ENCODE assay signal across 13 cellular contexts in the genomic region with DNA sequence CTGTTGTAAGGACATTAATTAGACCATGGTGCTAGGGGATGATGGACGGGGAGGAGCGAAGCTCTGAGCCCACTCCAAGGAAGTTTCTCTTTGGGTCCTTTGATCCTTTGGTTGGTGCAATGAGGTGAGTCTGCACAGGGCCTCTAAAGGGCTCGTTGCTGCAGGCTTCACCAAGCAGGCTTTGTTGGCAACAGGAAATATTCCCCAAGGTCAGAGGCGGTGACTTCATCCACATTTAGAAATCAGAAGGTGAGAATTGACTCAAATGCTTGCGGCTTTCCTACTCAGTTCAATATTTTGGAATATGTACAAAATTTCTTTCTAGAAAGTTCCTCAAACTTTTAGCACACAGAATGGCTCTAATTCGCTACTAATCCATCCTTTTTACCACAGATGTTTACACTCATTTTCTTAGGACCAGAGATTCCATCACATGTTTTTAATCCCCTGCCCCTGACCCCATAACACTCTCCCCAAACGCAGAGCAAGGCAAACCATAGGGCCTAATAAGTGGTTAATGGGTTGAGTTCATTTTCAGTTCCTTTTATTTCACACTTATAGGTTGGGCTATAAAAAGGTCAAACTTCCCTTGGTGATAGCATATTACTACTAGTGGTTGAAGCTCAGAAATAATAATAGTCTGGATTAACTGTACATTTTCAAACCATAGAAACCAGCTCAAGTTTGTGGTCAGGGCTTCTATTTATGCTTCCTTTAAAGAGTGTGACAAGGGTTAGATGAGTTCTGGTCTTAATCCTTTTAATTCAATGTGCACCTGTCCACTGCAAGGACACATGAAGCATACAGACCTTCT. TPM values are rescaled to one million over a fixed set of nuclear protein-coding genes. Genes with fewer than 3 reads are reported as not detected.
DNase-seq lines count a peak whose midpoint lies in the region; ATAC-seq, FAIRE-seq and TF ChIP-seq lines count a peak whose summit lies in the region.
"Had no signal": no experiment of that assay in that cellular context is flagged by ENCODE, and none has a peak within 500 bp of the region (broad histone marks: within the 10 kb centered on the region; RNA-seq: fewer than 3 reads in every experiment).

No MANE protein-coding gene starts in this region.

- ATAC-seq in GM19455 (IDR thresholded peaks at IDR 0.05; ENCODE audit: unreplicated experiment) (peak; percentile 84), HG02943 (IDR thresholded peaks at IDR 0.05; ENCODE audit: low read depth, unreplicated experiment) (peak; percentile 77)

- no peaks in the 10 kb centered on the region for H3K9me2 ChIP-seq in Karpas-422 (replicated peaks; ENCODE audit: insufficient read depth, low read length)

- H4K20me1 ChIP-seq in Karpas-422 (ENCODE audit: insufficient read depth, low read depth, low read length), result no peaks in the 10 kb centered on the region

- H3K4me3 ChIP-seq in GM12864 (ENCODE audit: low read depth, low read length) (no peak overlapping the region), Karpas-422 (ENCODE audit: low read length) (peak overlapping the region; percentile 8; the same call in 1 of the 2 replicates), WERI-Rb-1 (ENCODE audit: low read depth, low read length) (no peak overlapping the region)

- FAIRE-seq in D721Med (lab: Jason Lieb, UNC), result no peak

- H2AFZ ChIP-seq in Karpas-422 (ENCODE audit: low read length), result no peak overlapping the region

- POLR2A ChIA-PET in HEK293T (lab: Yijun Ruan, JAX), result no interaction called here

- peaks cover 26% of the 10 kb centered on the region for H3K4me1 ChIP-seq in Karpas-422 (ENCODE audit: low read length)

- H3K9me3 ChIP-seq in Karpas-422 (ENCODE audit: low read length) (no peaks in the 10 kb centered on the region), WERI-Rb-1 (ENCODE audit: severe bottlenecking) (no peaks in the 10 kb centered on the region)

- CTCF ChIA-PET in HEK293T (lab: Yijun Ruan, JAX), result no interaction called here

- no peak overlapping the region for H3K9ac ChIP-seq in Karpas-422 (ENCODE audit: low read length)

- H3K4me2 ChIP-seq in Karpas-422 (ENCODE audit: low read depth, low read length, poor library complexity, severe bottlenecking), result peak overlapping the region; percentile 48

- H3K27me3 ChIP-seq in Karpas-422 (ENCODE audit: low read length), result no peaks in the 10 kb centered on the region
- H3K27me3 ChIP-seq in WERI-Rb-1 (ENCODE audit: insufficient read depth, low read depth, severe bottlenecking), result peaks cover 56% of the 10 kb centered on the region

- H3K27ac ChIP-seq in Karpas-422 (ENCODE audit: low read length), result peak overlapping the region; percentile 51
- no peak overlapping the region for H3K27ac ChIP-seq in WERI-Rb-1
- H3K27ac ChIP-seq: epithelial cell of prostate had no signal

- H3K36me3 ChIP-seq in Karpas-422 (ENCODE audit: insufficient read depth, low read length), result no peaks in the 10 kb centered on the region
- H3K36me3 ChIP-seq in WERI-Rb-1, result no peaks in the 10 kb centered on the region

- H3K79me2 ChIP-seq in Karpas-422 (ENCODE audit: low read length), result no peaks in the 10 kb centered on the region

- DNase-seq in GM12864 (ENCODE audit: low read depth) (peak; percentile 49), Karpas-422 (peak; percentile 82), WERI-Rb-1 (no peak), D721Med (ENCODE audit: insufficient read length, low spot score) (no peak), HEK293T (ENCODE audit: extremely low spot score) (no peak)
- no peak for DNase-seq in activated CD8-positive, alpha-beta memory T cell treated with anti-CD3 and anti-CD28 coated beads, Interleukin-2, amount 50 U/mL, for 48 hours
- DNase-seq: immature natural killer cell; stimulated activated CD4-positive, alpha-beta T cell treated with anti-CD3 and anti-CD28 coated beads, Interleukin-2, amount 100 ng/mL, for 24 hours had no signal

- TF ChIP-seq CTCF in GM12864 (IDR thresholded peaks at IDR 0.05; ENCODE audit: low read depth, low read length, missing control alignments) (no peak), WERI-Rb-1 (IDR thresholded peaks at IDR 0.05; ENCODE audit: low read depth, low read length) (no peak), D721Med (IDR thresholded peaks at IDR 0.05; ENCODE audit: insufficient read depth, missing control alignments) (no peak)

TF ChIP-seq in HEK293T, 16 proteins besides CTCF, POLR2A, EP300 and RAD21:
- no peak for TF ChIP-seq LEF1 (IDR thresholded peaks at IDR 0.05; ENCODE audit: borderline replicate concordance)
- TF ChIP-seq ARNT (IDR thresholded peaks at IDR 0.05), result no peak
- TF ChIP-seq, protein P1, sequence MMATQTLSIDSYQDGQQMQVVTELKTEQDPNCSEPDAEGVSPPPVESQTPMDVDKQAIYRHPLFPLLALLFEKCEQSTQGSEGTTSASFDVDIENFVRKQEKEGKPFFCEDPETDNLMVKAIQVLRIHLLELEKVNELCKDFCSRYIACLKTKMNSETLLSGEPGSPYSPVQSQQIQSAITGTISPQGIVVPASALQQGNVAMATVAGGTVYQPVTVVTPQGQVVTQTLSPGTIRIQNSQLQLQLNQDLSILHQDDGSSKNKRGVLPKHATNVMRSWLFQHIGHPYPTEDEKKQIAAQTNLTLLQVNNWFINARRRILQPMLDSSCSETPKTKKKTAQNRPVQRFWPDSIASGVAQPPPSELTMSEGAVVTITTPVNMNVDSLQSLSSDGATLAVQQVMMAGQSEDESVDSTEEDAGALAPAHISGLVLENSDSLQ (IDR thresholded peaks at IDR 0.05), result no peak
- no peak for TF ChIP-seq HDGF (IDR thresholded peaks at IDR 0.05; ENCODE audit: borderline replicate concordance)
- no peak for TF ChIP-seq ELF4 (IDR thresholded peaks at IDR 0.05)
- no peak for TF ChIP-seq ZNF384 (IDR thresholded peaks at IDR 0.05)
- no peak for TF ChIP-seq CTBP1 (IDR thresholded peaks at IDR 0.05; ENCODE audit: borderline replicate concordance)
- TF ChIP-seq FOXK2 (IDR thresholded peaks at IDR 0.05), result no peak

RNA-seq across cellular contexts. Expression of a gene that starts 37.3 kb away (rescaled TPM):
- total RNA-seq in Karpas-422 (2014; rRNA removed; shearing (Covaris generic); ENCODE audit: low replicate concordance), result not detected in 2 replicates
- total RNA-seq: HT1080, subcutaneous adipose tissue had no signal

Comparison
In these comparisons a context has a peak if more than half of its experiments do, and no peak if none do; other contexts are left out.
1. DNase-seq: peak in GM12864 (single experiment) and Karpas-422 (single experiment); none in activated CD8-positive, alpha-beta memory T cell treated with anti-CD3 and anti-CD28 coated beads, Interleukin-2, amount 50 U/mL, for 48 hours (single experiment), WERI-Rb-1 (single experiment), D721Med (single experiment) and HEK293T (single experiment).